Comparison of ENCODE assay signal across 18 cellular contexts in genomic region chr17:81599719-81600486, GRCh38. TPM values are rescaled to one million over a fixed set of nuclear protein-coding genes. Genes with fewer than 3 reads are reported as not detected.
A peak's percentile ranks its signal among the peaks of the same experiment; 100 is the strongest.
DNase-seq lines count a peak whose midpoint lies in the region; ATAC-seq and TF ChIP-seq lines count a peak whose summit lies in the region.
"Had no signal": no experiment of that assay in that cellular context is flagged by ENCODE, and none has a peak within 500 bp of the region (broad histone marks: within the 10 kb centered on the region; RNA-seq: fewer than 3 reads in every experiment).

No MANE protein-coding gene starts in this region.

- H3K4me2 ChIP-seq in GM23338 (no peak overlapping the region), skeletal muscle satellite cell (ENCODE audit: low read length) (peak overlapping the region; percentile 36)

- 0 out of 2 replicates have a peak, but pooled peaks cover 9% of the 10 kb centered on the region for H3K79me2 ChIP-seq in GM23338 (replicated peaks; ENCODE audit: insufficient read depth)

- no peaks in the 10 kb centered on the region for H3K4me1 Mint-ChIP-seq in GM23338
- H3K4me1 Mint-ChIP-seq: neural crest cell had no signal

- H3K27me3 Mint-ChIP-seq in GM23338 (ENCODE audit: insufficient read depth, low read depth, poor library complexity), result no peaks in the 10 kb centered on the region
- H3K27me3 Mint-ChIP-seq: stimulated activated naive CD8-positive, alpha-beta T cell treated with anti-CD3 and anti-CD28 coated beads, Interleukin-15, Interleukin-2, amounts not matched to agents 100 ng/mL and 50 ng/mL, for 24 hours had no signal

- no peaks in the 10 kb centered on the region for H3K9me3 Mint-ChIP-seq in GM23338
- H3K9me3 Mint-ChIP-seq: activated T-helper 2 cell treated with anti-CD3 and anti-CD28 coated beads, Interferon-gamma antibody, Interleukin-2, Interleukin-4, amounts not matched to agents 10 μg/mL and 5 μg/mL and 100 μg/mL, durations not matched to agents 14 hours and 24 hours and 36 hours; neural crest cell; stimulated activated naive CD8-positive, alpha-beta T cell treated with anti-CD3 and anti-CD28 coated beads, Interleukin-15, Interleukin-2, amounts not matched to agents 100 ng/mL and 50 ng/mL, for 24 hours; T-helper 2 cell treated with Interferon-gamma antibody and Interleukin-4, amounts not matched to agents 5 μg/mL and 100 μg/mL, for 36 hours had no signal

- H3K4me3 ChIP-seq in GM23338, result no peak overlapping the region
- no peak overlapping the region for H3K4me3 ChIP-seq in heart left ventricle
- no peak overlapping the region for H3K4me3 ChIP-seq in skeletal muscle satellite cell (ENCODE audit: low read length)
- H3K4me3 ChIP-seq: cardiac muscle cell, lung had no signal

- peaks cover 20% of the 10 kb centered on the region for H3F3A ChIP-seq in GM23338 (replicated peaks; ENCODE audit: low read depth)

- H3K27ac ChIP-seq in GM23338 (ENCODE audit: low read depth), result no peak overlapping the region
- peak overlapping the region in 1 of 12 donors; percentile 26 for H3K27ac ChIP-seq in heart left ventricle
- H3K27ac ChIP-seq: cardiac muscle cell, epithelial cell of prostate had no signal

- peaks cover 29% of the 10 kb centered on the region for H4K20me1 ChIP-seq in GM23338 (replicated peaks; ENCODE audit: insufficient read depth)

- H3K4me3 Mint-ChIP-seq in GM23338, result no peak overlapping the region
- H3K4me3 Mint-ChIP-seq: neural crest cell; stimulated activated naive CD8-positive, alpha-beta T cell treated with anti-CD3 and anti-CD28 coated beads, Interleukin-15, Interleukin-2, amounts not matched to agents 100 ng/mL and 50 ng/mL, for 24 hours; T-helper 2 cell treated with Interferon-gamma antibody and Interleukin-4, amounts not matched to agents 5 μg/mL and 100 μg/mL, for 36 hours had no signal

- no peak for TF ChIP-seq POLR2A in heart left ventricle (IDR thresholded peaks at IDR 0.05)

- no peak for ATAC-seq in GM23338
- ATAC-seq in heart left ventricle, result peak; percentile 71 to 88 (median 80)
- ATAC-seq in HG03442 (IDR thresholded peaks at IDR 0.05; ENCODE audit: unreplicated experiment), result no peak
- no peak for ATAC-seq in GM18861 (IDR thresholded peaks at IDR 0.05; ENCODE audit: unreplicated experiment)

- intact Hi-C loops in heart left ventricle (cut with DNase I), result loop anchor here (2.0 to 10.0 kb wide), 11 partner anchors 38 to 458 kb away; partner anchors contain the start of genes ACTG1 (in 1 of the 10) and FAAP100 (in 1 of the 10)

- no peaks in the 10 kb centered on the region for H3K9me2 ChIP-seq in GM23338 (ENCODE audit: insufficient read depth)

- TF ChIP-seq CTCF in GM23338 (conservative IDR thresholded peaks at IDR 0.05; ENCODE audit: low read depth in 2 of 2) (no peak), heart left ventricle (IDR thresholded peaks at IDR 0.05) (no peak)

- no peaks in the 10 kb centered on the region for H3K27me3 ChIP-seq in GM23338 (ENCODE audit: insufficient read depth)
- H3K27me3 ChIP-seq in heart left ventricle, result no peaks in the 10 kb centered on the region
- H3K27me3 ChIP-seq in skeletal muscle satellite cell (ENCODE audit: control insufficient read depth, insufficient read depth, low read length), result no peaks in the 10 kb centered on the region
- H3K27me3 ChIP-seq: cardiac muscle cell had no signal

- no peak overlapping the region for H3K27ac Mint-ChIP-seq in GM23338
- H3K27ac Mint-ChIP-seq: activated T-helper 2 cell treated with anti-CD3 and anti-CD28 coated beads, Interferon-gamma antibody, Interleukin-2, Interleukin-4, amounts not matched to agents 10 μg/mL and 5 μg/mL and 100 μg/mL, durations not matched to agents 14 hours and 24 hours and 36 hours; stimulated activated naive CD8-positive, alpha-beta T cell treated with anti-CD3 and anti-CD28 coated beads, Interleukin-15, Interleukin-2, amounts not matched to agents 100 ng/mL and 50 ng/mL, for 24 hours; T-helper 2 cell treated with Interferon-gamma antibody and Interleukin-4, amounts not matched to agents 5 μg/mL and 100 μg/mL, for 36 hours had no signal

- H3K4me1 ChIP-seq in GM23338 (ENCODE audit: insufficient read depth) (no peaks in the 10 kb centered on the region), heart left ventricle (peaks cover 0 to 21% (median 8%) of the 10 kb centered on the region in 12 donors), skeletal muscle satellite cell (ENCODE audit: control insufficient read depth, insufficient read depth, low read length) (peaks cover 30% of the 10 kb centered on the region)

- H3K36me3 Mint-ChIP-seq in GM23338 (ENCODE audit: low read depth), result peaks cover 73% of the 10 kb centered on the region

- H3K9ac ChIP-seq in skeletal muscle satellite cell (ENCODE audit: low read depth, low read length), result peak overlapping the region; percentile 59

- WGBS in heart left ventricle, 4 donors, result 36 to 65% (median 44%) methylated on average over 6 to 10 of the region's 10 CpGs

- H3K9me3 ChIP-seq in heart left ventricle, result no peaks in the 10 kb centered on the region
- no peaks in the 10 kb centered on the region for H3K9me3 ChIP-seq in skeletal muscle satellite cell (replicated peaks; ENCODE audit: low read length)

- H3K36me3 ChIP-seq in GM23338 (ENCODE audit: insufficient read depth) (peaks cover 63% of the 10 kb centered on the region), heart left ventricle (peaks cover 5 to 99% (median 89%) of the 10 kb centered on the region in 9 donors), skeletal muscle satellite cell (ENCODE audit: insufficient read depth, low read length) (peaks cover 67% of the 10 kb centered on the region)

- H2AFZ ChIP-seq in GM23338, result no peak overlapping the region

- DNase-seq in GM23338 (ENCODE audit: low spot score), result peak; percentile 20
- peak; percentile 21 for DNase-seq in amniotic stem cell (lab: John Stamatoyannopoulos, UW)
- DNase-seq in heart left ventricle, result peak; percentile 47 to 77 (median 66)
- DNase-seq in SK-N-DZ (ENCODE audit: low spot score), result no peak
- DNase-seq: activated CD4-positive, alpha-beta T cell treated with anti-CD3 and anti-CD28 coated beads, Interleukin-2, amount 50 U/mL, for 48 hours; NCI-H1930; NCI-H526 had no signal

TF ChIP-seq in GM23338, 12 proteins besides CTCF, POLR2A, EP300 and RAD21 (continues in another document):
- no peak for TF ChIP-seq EZH2phosphoT487 (IDR thresholded peaks at IDR 0.05; ENCODE audit: unreplicated experiment)
- no peak for TF ChIP-seq EZH2 (IDR thresholded peaks at IDR 0.05; ENCODE audit: low read depth, unreplicated experiment)

RNA-seq across cellular contexts. Expression of gene NPLOC4, which starts 37.0 kb away (rescaled TPM):
- 54.3 and 79.1 TPM in 2 replicates for total RNA-seq in GM23338 (2014; rRNA removed; shearing (Covaris generic))
- 23.0 and 24.1 TPM in 2 replicates for polyA plus RNA-seq in GM23338 (2016; fragmentation: Nextera tagmentation; extraction: Ambion mirVana)
- 100 to 1,000 TPM in 3 of 9 donors, 10 to 100 TPM in 6; 92.1 to 133 (median 99.3) TPM for total RNA-seq in heart left ventricle
- 10 to 100 TPM; 28.2 to 84.3 TPM for polyA plus RNA-seq in heart left ventricle
- 57.4 and 65.4 TPM in 2 replicates for total RNA-seq in skeletal muscle satellite cell (2012; rRNA removed)
- 51.7 and 56.5 TPM in 2 replicates for polyA plus RNA-seq in SK-N-DZ (2014; cell fraction: cytosol; rRNA removed)
- 51.3 and 76.8 TPM in 2 replicates for polyA plus RNA-seq in SK-N-DZ (2014; cell fraction: nucleus; rRNA removed)

RNA-seq across cellular contexts. Expression of gene TSPAN10, which starts 37.1 kb away (rescaled TPM):
- 0.31 and 0.66 TPM in 2 replicates for total RNA-seq in GM23338 (2014; rRNA removed; shearing (Covaris generic))
- polyA plus RNA-seq in GM23338 (2016; fragmentation: Nextera tagmentation; extraction: Ambion mirVana) (1.2 and 1.5 TPM in 2 replicates), heart left ventricle (under 1 TPM; 0.07 to 0.46 TPM)
- under 1 TPM in 4 of 9 donors, not detected in 5; 0.21 to 0.41 (median 0.38) TPM for total RNA-seq in heart left ventricle
- 2.0 TPM in 2 replicates for total RNA-seq in skeletal muscle satellite cell (2012; rRNA removed)
- polyA plus RNA-seq in SK-N-DZ (2014; cell fraction: cytosol; rRNA removed), result not detected in 2 replicates
- polyA plus RNA-seq in SK-N-DZ (2014; cell fraction: nucleus; rRNA removed), result not detected in 2 replicates

RNA-seq across cellular contexts. Expression of gene FAAP100, which starts 47.8 kb away (rescaled TPM):
- 50.5 and 52.8 TPM in 2 replicates for total RNA-seq in GM23338 (2014; rRNA removed; shearing (Covaris generic))
- polyA plus RNA-seq in GM23338 (2016; fragmentation: Nextera tagmentation; extraction: Ambion mirVana) (16.0 and 16.2 TPM in 2 replicates), heart left ventricle (10 to 100 TPM; 17.0 to 18.7 TPM)
- 10 to 100 TPM; 10.1 to 21.6 (median 13.5) TPM for total RNA-seq in heart left ventricle
- 26.2 and 31.2 TPM in 2 replicates for total RNA-seq in skeletal muscle satellite cell (2012; rRNA removed)
- 40.2 and 49.0 TPM in 2 replicates for polyA plus RNA-seq in SK-N-DZ (2014; cell fraction: cytosol; rRNA removed)
- 85.2 and 88.2 TPM in 2 replicates for polyA plus RNA-seq in SK-N-DZ (2014; cell fraction: nucleus; rRNA removed)

RNA-seq across cellular contexts. Expression of gene PDE6G, which starts 56.4 kb away (rescaled TPM):
- total RNA-seq in GM23338 (2014; rRNA removed; shearing (Covaris generic)), result 4.0 and 5.5 TPM in 2 replicates
- polyA plus RNA-seq in GM23338 (2016; fragmentation: Nextera tagmentation; extraction: Ambion mirVana) (9.0 and 11.4 TPM in 2 replicates), heart left ventricle (under 1 TPM in 1 of 2 donors, not detected in 1; 0.67 TPM)
- 1 to 10 TPM in 2 of 9 donors, under 1 TPM in 1, not detected in 6; 0.73 to 2.3 (median 1.5) TPM for total RNA-seq in heart left ventricle
- total RNA-seq in skeletal muscle satellite cell (2012; rRNA removed), result not detected in 2 replicates
- polyA plus RNA-seq in SK-N-DZ (2014; cell fraction: cytosol; rRNA removed), result 0.48 and 1.2 TPM in 2 replicates
- polyA plus RNA-seq in SK-N-DZ (2014; cell fraction: nucleus; rRNA removed), result not detected in 2 replicates
- total RNA-seq: H4 had no signal

Comparison
In these comparisons a context has a peak if more than half of its experiments do, and no peak if none do; other contexts are left out.
1. ATAC-seq: peak in heart left ventricle (4 of 4); none in GM23338 (single experiment), HG03442 (single experiment) and GM18861 (single experiment).